ENCODE assay signal across 14 cellular contexts in genomic region chr14:94577472-94577871, GRCh38. TPM values are rescaled to one million over a fixed set of nuclear protein-coding genes. Genes with fewer than 3 reads are reported as not detected.
"Had no signal": no experiment of that assay in that cellular context is flagged by ENCODE, and none has a peak within 500 bp of the region (broad histone marks: within the 10 kb centered on the region; RNA-seq: fewer than 3 reads in every experiment).

No MANE protein-coding gene starts in this region.

RNA-seq across cellular contexts. Expression of gene SERPINA5, which starts 3.8 kb away (rescaled TPM):
- total RNA-seq: activated B cell treated with CpG ODN at 0.5 μM for 24 hours; activated CD4-positive, alpha-beta memory T cell treated with anti-CD3 and anti-CD28 coated beads for 36 hours; activated CD4-positive, alpha-beta memory T cell treated with anti-CD3 and anti-CD28 coated beads, Interleukin-2, amount 10 ng/mL, durations not matched to agents 7 days and 5 days; activated CD4-positive, alpha-beta T cell treated with anti-CD3 and anti-CD28 coated beads for 36 hours; activated CD4-positive, alpha-beta T cell treated with anti-CD3 and anti-CD28 coated beads, Interleukin-2, amount 10 ng/mL, durations not matched to agents 24 days and 14 days; activated CD4-positive, alpha-beta T cell treated with anti-CD3 and anti-CD28 coated beads, Interleukin-2, amount 10 ng/mL, durations not matched to agents 7 days and 5 days; activated CD8-positive, alpha-beta memory T cell treated with anti-CD3 and anti-CD28 coated beads for 36 hours; activated CD8-positive, alpha-beta memory T cell treated with anti-CD3 and anti-CD28 coated beads, Interleukin-2, amount 10 ng/mL, durations not matched to agents 7 days and 5 days; activated CD8-positive, alpha-beta T cell treated with anti-CD3 and anti-CD28 coated beads for 36 hours; activated CD8-positive, alpha-beta T cell treated with anti-CD3 and anti-CD28 coated beads, Interleukin-2, amount 10 ng/mL, durations not matched to agents 7 days and 5 days; T-helper 1 cell treated with Interleukin-12 subunit alpha and Interleukin-12 subunit beta and Interleukin-4 antibody, amounts not matched to agents 30 ng/mL and 1 ng/mL, for 36 hours; T-helper 17 cell; T-helper 2 cell treated with Interferon-gamma antibody and Interleukin-4, amounts not matched to agents 100 ng/mL and 5 ng/mL, for 36 hours had no signal

RNA-seq across cellular contexts. Expression of gene SERPINA4, which starts 16.2 kb away (rescaled TPM):
- total RNA-seq: activated B cell treated with CpG ODN at 0.5 μM for 24 hours; activated CD4-positive, alpha-beta memory T cell treated with anti-CD3 and anti-CD28 coated beads for 36 hours; activated CD4-positive, alpha-beta memory T cell treated with anti-CD3 and anti-CD28 coated beads, Interleukin-2, amount 10 ng/mL, durations not matched to agents 7 days and 5 days; activated CD4-positive, alpha-beta T cell treated with anti-CD3 and anti-CD28 coated beads for 36 hours; activated CD4-positive, alpha-beta T cell treated with anti-CD3 and anti-CD28 coated beads, Interleukin-2, amount 10 ng/mL, durations not matched to agents 24 days and 14 days; activated CD4-positive, alpha-beta T cell treated with anti-CD3 and anti-CD28 coated beads, Interleukin-2, amount 10 ng/mL, durations not matched to agents 7 days and 5 days; activated CD8-positive, alpha-beta memory T cell treated with anti-CD3 and anti-CD28 coated beads for 36 hours; activated CD8-positive, alpha-beta memory T cell treated with anti-CD3 and anti-CD28 coated beads, Interleukin-2, amount 10 ng/mL, durations not matched to agents 7 days and 5 days; activated CD8-positive, alpha-beta T cell treated with anti-CD3 and anti-CD28 coated beads for 36 hours; activated CD8-positive, alpha-beta T cell treated with anti-CD3 and anti-CD28 coated beads, Interleukin-2, amount 10 ng/mL, durations not matched to agents 7 days and 5 days; T-helper 1 cell treated with Interleukin-12 subunit alpha and Interleukin-12 subunit beta and Interleukin-4 antibody, amounts not matched to agents 30 ng/mL and 1 ng/mL, for 36 hours; T-helper 17 cell; T-helper 2 cell treated with Interferon-gamma antibody and Interleukin-4, amounts not matched to agents 100 ng/mL and 5 ng/mL, for 36 hours; WTC11 had no signal

RNA-seq across cellular contexts. Expression of gene SERPINA3, which starts 34.7 kb away (rescaled TPM):
- total RNA-seq: activated B cell treated with CpG ODN at 0.5 μM for 24 hours; activated CD4-positive, alpha-beta memory T cell treated with anti-CD3 and anti-CD28 coated beads for 36 hours; activated CD4-positive, alpha-beta memory T cell treated with anti-CD3 and anti-CD28 coated beads, Interleukin-2, amount 10 ng/mL, durations not matched to agents 7 days and 5 days; activated CD4-positive, alpha-beta T cell treated with anti-CD3 and anti-CD28 coated beads for 36 hours; activated CD4-positive, alpha-beta T cell treated with anti-CD3 and anti-CD28 coated beads, Interleukin-2, amount 10 ng/mL, durations not matched to agents 24 days and 14 days; activated CD4-positive, alpha-beta T cell treated with anti-CD3 and anti-CD28 coated beads, Interleukin-2, amount 10 ng/mL, durations not matched to agents 7 days and 5 days; activated CD8-positive, alpha-beta memory T cell treated with anti-CD3 and anti-CD28 coated beads for 36 hours; activated CD8-positive, alpha-beta memory T cell treated with anti-CD3 and anti-CD28 coated beads, Interleukin-2, amount 10 ng/mL, durations not matched to agents 7 days and 5 days; activated CD8-positive, alpha-beta T cell treated with anti-CD3 and anti-CD28 coated beads for 36 hours; activated CD8-positive, alpha-beta T cell treated with anti-CD3 and anti-CD28 coated beads, Interleukin-2, amount 10 ng/mL, durations not matched to agents 7 days and 5 days; T-helper 1 cell treated with Interleukin-12 subunit alpha and Interleukin-12 subunit beta and Interleukin-4 antibody, amounts not matched to agents 30 ng/mL and 1 ng/mL, for 36 hours; T-helper 17 cell; T-helper 2 cell treated with Interferon-gamma antibody and Interleukin-4, amounts not matched to agents 100 ng/mL and 5 ng/mL, for 36 hours had no signal
